ENCODE assay signal across 29 cellular contexts in genomic region chr3:149443545-149443912, GRCh38. TPM values are rescaled to one million over a fixed set of nuclear protein-coding genes. Genes with fewer than 3 reads are reported as not detected.
DNase-seq lines count a peak whose midpoint lies in the region; ATAC-seq, FAIRE-seq and TF ChIP-seq lines count a peak whose summit lies in the region.
"Had no signal": no experiment of that assay in that cellular context is flagged by ENCODE, and none has a peak within 500 bp of the region (broad histone marks: within the 10 kb centered on the region; RNA-seq: fewer than 3 reads in every experiment).

No MANE protein-coding gene starts in this region.

- FAIRE-seq in GM12878 (lab: Jason Lieb, UNC) = no peak
- FAIRE-seq: A204.1, GM18507 had no signal

- BruUV-seq in HCT116 (replicated peaks; lab: Mats Ljungman, UMichigan) (no TSS peak), GM12878 (replicated peaks; lab: Mats Ljungman, UMichigan) (no TSS peak)

- no peak for TF ChIP-seq EP300 in GM12878 (IDR thresholded peaks at IDR 0.05; ENCODE audit: borderline replicate concordance in 1 of 2, control insufficient read depth in 1 of 2, low read depth in 2 of 2, low read length in 2 of 2)

- H4K20me1 ChIP-seq in HCT116 (ENCODE audit: insufficient read depth) = no peaks in the 10 kb centered on the region
- H4K20me1 ChIP-seq in GM12878 (ENCODE audit: control insufficient read depth, insufficient read depth) = no peaks in the 10 kb centered on the region

- DNase-seq in HCT116 (ENCODE audit: low read depth, low spot score) = no peak
- no peak for DNase-seq in GM12878 (ENCODE audit: low read depth, low spot score)
- DNase-seq in kidney tubule cell (ENCODE audit: low spot score) = peak; percentile 79
- DNase-seq in retina = no peak
- DNase-seq in occipital lobe (lab: John Stamatoyannopoulos, UW) = no peak
- DNase-seq: activated CD4-positive, alpha-beta T cell treated with anti-CD3 and anti-CD28 coated beads, Interleukin-2, amount 50 U/mL, for 48 hours; activated CD4-positive, CD25-positive, alpha-beta regulatory T cell; activated naive CD4-positive, alpha-beta T cell treated with anti-CD3 and anti-CD28 coated beads for 36 hours; DMS79 treated with DMSO at 0.1 percent for 48 hours; effector CD8-positive, alpha-beta T cell; gastrocnemius medialis; hippocampal formation; NCI-H1048; NCI-H1694 treated with DMSO at 0.1 percent for 48 hours; NCI-H2171; NCI-H524; NK-92 treated with Interleukin-12 subunit alpha and Interleukin-12 subunit beta, amount 100 ng/mL, for 24 hours; SIG-M5; stimulated activated CD4-positive, alpha-beta T cell treated with anti-CD3 and anti-CD28 coated beads, Interleukin-1b, Interleukin-23, amount 100 ng/mL, for 48 hours had no signal

- WGBS in GM12878 (ENCODE audit: insufficient coverage, insufficient replicate concordance, low lambda C conversion rate, missing lambda C conversion rate) = 95% methylated on average over 2 of the region's 2 CpGs

- SMC1A ChIA-PET in GM12878 (lab: Charles Lee; ENCODE audit: uncharacterized antibody, unreplicated experiment) = interaction anchor here (1.1 kb wide), 1 partner anchor 30 kb away, joined by 3 read pairs; no protein-coding TSS in a partner anchor

- H3K27ac ChIP-seq in 22Rv1 (0 out of 2 replicates have a peak overlapping the region, but pooled peaks have one; percentile 15), HCT116 (ENCODE audit: low read depth, low read length) (no peak overlapping the region), GM12878 (ENCODE audit: control insufficient read depth, insufficient read depth) (no peak overlapping the region)
- H3K27ac ChIP-seq: gastrocnemius medialis, tibial nerve had no signal

- TF ChIP-seq POLR2A in HCT116 (IDR thresholded peaks at IDR 0.05; ENCODE audit: borderline replicate concordance, extremely low read depth, insufficient read depth, insufficient read length) = no peak
- TF ChIP-seq POLR2A in GM12878 (IDR thresholded peaks at IDR 0.05; ENCODE audit: low read depth, low read length) = no peak

- H3K36me3 ChIP-seq in HCT116 (ENCODE audit: control insufficient read depth in 1 of 2, insufficient read depth in 2 of 2, low read length in 2 of 2) (no peaks in the 10 kb centered on the region), GM12878 (ENCODE audit: control insufficient read depth in 2 of 2, insufficient read depth in 2 of 2, low read length in 1 of 2) (no peaks in the 10 kb centered on the region)
- H3K36me3 ChIP-seq: breast epithelium, gastrocnemius medialis, neutrophil, tibial nerve had no signal

- H3K4me2 ChIP-seq in HCT116 (ENCODE audit: low read length) (peak overlapping the region; percentile 57), GM12878 (ENCODE audit: control insufficient read depth, insufficient read depth) (no peak overlapping the region)

- no peaks in the 10 kb centered on the region for H3K79me2 ChIP-seq in HCT116 (ENCODE audit: insufficient read depth, low read length)
- H3K79me2 ChIP-seq in GM12878 (ENCODE audit: control insufficient read depth, insufficient read depth, low read length) = no peaks in the 10 kb centered on the region

- no peaks in the 10 kb centered on the region for H3K27me3 ChIP-seq in HCT116 (ENCODE audit: insufficient read depth, low read length)
- H3K27me3 ChIP-seq in GM12878 (replicated peaks in 1 of 2; ENCODE audit: control insufficient read depth in 2 of 2, insufficient read depth in 2 of 2, low read length in 1 of 2) = no peaks in the 10 kb centered on the region; a peak in 1 of 4 replicates
- H3K27me3 ChIP-seq: breast epithelium, gastrocnemius medialis, neutrophil, tibial nerve had no signal

- no peak overlapping the region for H3K9ac ChIP-seq in HCT116 (ENCODE audit: low read length)
- no peak overlapping the region for H3K9ac ChIP-seq in GM12878 (ENCODE audit: control insufficient read depth, insufficient read depth, low read length)

- peak overlapping the region; percentile 83 for H2AFZ ChIP-seq in HCT116 (ENCODE audit: low read depth, low read length, poor library complexity, severe bottlenecking)
- H2AFZ ChIP-seq in GM12878 (ENCODE audit: control insufficient read depth, low read depth, low read length) = no peak overlapping the region

- H3K4me3 ChIP-seq in HCT116 (replicated peaks in 1 of 2; ENCODE audit: low read depth in 1 of 2, low read length in 2 of 2) (no peak overlapping the region), GM12878 (no peak overlapping the region)
- H3K4me3 ChIP-seq: breast epithelium, gastrocnemius medialis, skin epidermis, tibial nerve had no signal

- in situ Hi-C loops in GM12878 (cut with MboI) = no loop called here

- H3K9me3 ChIP-seq in HCT116 (ENCODE audit: control insufficient read depth in 1 of 2, insufficient read depth in 1 of 2, low read depth in 1 of 2, low read length in 2 of 2) = no peaks in the 10 kb centered on the region
- no peaks in the 10 kb centered on the region for H3K9me3 ChIP-seq in GM12878 (replicated peaks; ENCODE audit: control insufficient read depth, insufficient read depth, low read length)
- H3K9me3 ChIP-seq: breast epithelium, gastrocnemius medialis, neutrophil, tibial nerve had no signal

- ATAC-seq in HCT116 (no peak), GM12878 (peak; percentile 44), GM18517 (IDR thresholded peaks at IDR 0.05; ENCODE audit: unreplicated experiment) (no peak), GM21423 (IDR thresholded peaks at IDR 0.05; ENCODE audit: unreplicated experiment) (no peak)

- CTCF ChIA-PET in HCT116 (lab: Charles Lee) = no interaction called here
- CTCF ChIA-PET in GM12878 (lab: Yijun Ruan, JAX) = interaction anchor here (1.1 kb wide), 1 partner anchor 140 kb away, joined by 4 read pairs; no protein-coding TSS in a partner anchor

- no peaks in the 10 kb centered on the region for H3K9me2 ChIP-seq in HCT116 (ENCODE audit: insufficient read depth)

- H3K4me1 ChIP-seq in HCT116 (ENCODE audit: control insufficient read depth in 1 of 2, insufficient read depth in 2 of 2, low read length in 2 of 2) (peaks cover 8 to 23% of the 10 kb centered on the region in 2 experiments), GM12878 (ENCODE audit: control insufficient read depth, insufficient read depth, low read length) (no peaks in the 10 kb centered on the region)
- H3K4me1 ChIP-seq: tibial nerve had no signal

- POLR2A ChIA-PET in HCT116 (lab: Charles Lee) (interaction anchor here (1.4 kb wide), 1 partner anchor 99 kb away, joined by 4 read pairs; no protein-coding TSS in a partner anchor), GM12878 (lab: Charles Lee) (no interaction called here)

- TF ChIP-seq RAD21 in HCT116 (IDR thresholded peaks at IDR 0.05; ENCODE audit: low read depth) (no peak), GM12878 (IDR thresholded peaks at IDR 0.05; ENCODE audit: insufficient read depth, low read depth, low read length) (no peak)

- intact Hi-C loops in HCT116 (cut with micrococcal nuclease) (no loop called here), GM12878 (cut with micrococcal nuclease; ENCODE audit: unreplicated experiment) (no loop called here)

- RAD21 ChIA-PET in HCT116 (lab: Charles Lee; ENCODE audit: low non-redundant PET in 1 of 2, low total read pairs in 2 of 2, uncharacterized antibody in 2 of 2, unreplicated experiment in 2 of 2) = no interaction called here
- RAD21 ChIA-PET in GM12878 (lab: Charles Lee; ENCODE audit: unreplicated experiment) = interaction anchor here (1.4 to 1.9 kb wide), 2 partner anchors 25 to 27 kb away, joined by 5 to 7 read pairs; no protein-coding TSS in a partner anchor

- TF ChIP-seq CTCF in 22Rv1 (IDR thresholded peaks at IDR 0.05) = no peak
- TF ChIP-seq CTCF in HCT116 (IDR thresholded peaks at IDR 0.05 in 2 of 3, conservative IDR thresholded peaks at IDR 0.05 in 1 of 3; ENCODE audit: borderline replicate concordance in 1 of 3, insufficient read depth in 1 of 3, low read depth in 2 of 3, low read length in 2 of 3) = no peak
- no peak for TF ChIP-seq CTCF in GM12878 (IDR thresholded peaks at IDR 0.05 in 2 of 3, conservative IDR thresholded peaks at IDR 0.05 in 1 of 3; ENCODE audit: control insufficient read depth in 2 of 3, extremely low read depth in 1 of 3, insufficient read depth in 1 of 3, low read depth in 3 of 3, low read length in 3 of 3)

TF ChIP-seq in HCT116, 20 proteins besides CTCF, POLR2A, EP300 and RAD21 (continues in another document):
- no peak for TF ChIP-seq YY1 (IDR thresholded peaks at IDR 0.05; ENCODE audit: extremely low read depth, insufficient replicate concordance, low read depth, low read length)

RNA-seq across cellular contexts. Expression of gene TM4SF4, which starts 31.0 kb away (rescaled TPM):
- total RNA-seq in HCT116 (2021; ENCODE audit: unreplicated experiment) (0.91 TPM), GM12878 (2014; rRNA removed) (not detected in 2 replicates), GM12878 (2014; rRNA removed; fragmentation: Illumina TruSeq; extraction: Trizol) (not detected in 2 replicates), GM12878 (2021) (1.3 and 1.7 TPM in 2 replicates), occipital lobe (not detected)
- not detected in 2 replicates for polyA plus RNA-seq in HCT116 (2012)
- not detected in 2 replicates for total RNA-seq in GM12878 (2013; cell fraction: nucleolus; rRNA removed)
- polyA plus RNA-seq in GM12878 (2011; ENCODE audit: low read depth) = not detected
- polyA plus RNA-seq in GM12878 (2011; rRNA removed) (not detected in 2 replicates), GM12878 (2014; fragmentation: Illumina TruSeq; extraction: Trizol) (not detected in 2 replicates), GM12878 (2014; fragmentation: Nextera tagmentation; extraction: Ambion mirVana) (under 1 TPM in 1 of 2 experiments, not detected in 1; 0.06 TPM), GM12878 (2014; rRNA removed) (not detected in 2 replicates), GM12878 (2016; fragmentation: Nextera tagmentation; extraction: Ambion mirVana) (not detected)
- not detected in 2 replicates for polyA plus RNA-seq in GM12878 (2011; cell fraction: cytosol; rRNA removed)
- polyA plus RNA-seq in GM12878 (2011; cell fraction: nucleus; rRNA removed) = not detected in 2 replicates
- polyA plus RNA-seq in GM12878 (2012) = not detected in 2 replicates
- not detected in 2 replicates for polyA minus RNA-seq in GM12878 (2011; rRNA and poly(A)+ RNA removed)
- not detected in 2 replicates for polyA minus RNA-seq in GM12878 (2011; cell fraction: cytosol; rRNA and poly(A)+ RNA removed)
- not detected in 2 replicates for polyA minus RNA-seq in GM12878 (2011; cell fraction: nucleus; rRNA and poly(A)+ RNA removed)
- total RNA-seq: activated naive CD4-positive, alpha-beta T cell treated with anti-CD3 and anti-CD28 coated beads for 36 hours; pulmonary artery endothelial cell; tibial nerve had no signal
